ENCODE assay signal across 33 cellular contexts in genomic region chr18:45702871-45703270, GRCh38. TPM values are rescaled to one million over a fixed set of nuclear protein-coding genes. Genes with fewer than 3 reads are reported as not detected.
"Had no signal": no experiment of that assay in that cellular context is flagged by ENCODE, and none has a peak within 500 bp of the region (broad histone marks: within the 10 kb centered on the region; RNA-seq: fewer than 3 reads in every experiment).

No MANE protein-coding gene starts in this region.

- H3K4me1 ChIP-seq: adrenal gland, body of pancreas, esophagus squamous epithelium, gastroesophageal sphincter had no signal

- H3K27me3 ChIP-seq: adrenal gland, body of pancreas, gastroesophageal sphincter had no signal

- H3K4me3 ChIP-seq: adrenal gland, body of pancreas, esophagus squamous epithelium, gastroesophageal sphincter had no signal

- ATAC-seq: activated CD4-positive, alpha-beta T cell treated with anti-CD3 and anti-CD28 coated beads for 36 hours; activated CD8-positive, alpha-beta memory T cell treated with anti-CD3 and anti-CD28 coated beads, Interleukin-2, amount 10 ng/mL, durations not matched to agents 7 days and 5 days; activated CD8-positive, alpha-beta T cell treated with anti-CD3 and anti-CD28 coated beads, Interleukin-2, amount 10 ng/mL, durations not matched to agents 7 days and 5 days; activated naive CD8-positive, alpha-beta T cell treated with anti-CD3 and anti-CD28 coated beads, Interleukin-2, amount 50 U/mL, for 24 hours; body of pancreas; effector memory CD8-positive, alpha-beta T cell; gastroesophageal sphincter; T-helper 17 cell had no signal

- DNase-seq: activated CD4-positive, alpha-beta memory T cell treated with anti-CD3 and anti-CD28 coated beads for 36 hours; activated CD4-positive, alpha-beta T cell treated with anti-CD3 and anti-CD28 coated beads for 36 hours; activated CD4-positive, alpha-beta T cell treated with anti-CD3 and anti-CD28 coated beads, Interleukin-2, amount 10 ng/mL, durations not matched to agents 24 days and 14 days; activated CD4-positive, CD25-positive, alpha-beta regulatory T cell; activated CD4-positive, CD25-positive, alpha-beta regulatory T cell treated with anti-CD3 and anti-CD28 coated beads, Interleukin-2, amount 50 U/mL, for 72 hours; activated CD8-positive, alpha-beta memory T cell treated with anti-CD3 and anti-CD28 coated beads, Interleukin-2, amount 10 ng/mL, durations not matched to agents 7 days and 5 days; activated CD8-positive, alpha-beta memory T cell treated with anti-CD3 and anti-CD28 coated beads, Interleukin-2, amount 50 U/mL, for 4 hours; activated CD8-positive, alpha-beta T cell treated with anti-CD3 and anti-CD28 coated beads, Interleukin-2, amount 10 ng/mL, durations not matched to agents 7 days and 5 days; activated effector memory CD4-positive, alpha-beta T cell treated with anti-CD3 and anti-CD28 coated beads, Interleukin-2, amount 50 U/mL, for 16 hours; activated naive CD4-positive, alpha-beta T cell treated with anti-CD3 and anti-CD28 coated beads for 36 hours; activated naive CD8-positive, alpha-beta T cell treated with anti-CD3 and anti-CD28 coated beads for 36 hours; activated naive CD8-positive, alpha-beta T cell treated with anti-CD3 and anti-CD28 coated beads, Interleukin-2, amount 50 U/mL, for 24 hours; activated T-cell treated with anti-CD3 and anti-CD28 coated beads, Interleukin-2, amount 50 U/mL, for 1 hour; activated T-cell treated with anti-CD3 and anti-CD28 coated beads, Interleukin-2, amount 50 U/mL, for 48 hours; adrenal gland; amygdala; aorta; body of pancreas; caudate nucleus; cortex of kidney; dermis blood vessel endothelial cell; effector CD4-positive, alpha-beta T cell; effector memory CD8-positive, alpha-beta T cell; esophagus squamous epithelium; foreskin melanocyte; T-helper 1 cell; T-helper 17 cell; T1000 had no signal

- H3K9me3 ChIP-seq: adrenal gland, body of pancreas had no signal

- H3K36me3 ChIP-seq: adrenal gland, esophagus squamous epithelium, gastroesophageal sphincter had no signal

- FAIRE-seq: colon, endometrium, endothelial cell of umbilical vein had no signal

- H3K27ac ChIP-seq: adrenal gland, body of pancreas, epithelial cell of prostate, esophagus squamous epithelium, gastroesophageal sphincter had no signal

RNA-seq across cellular contexts. Expression of gene SLC14A1, which starts 21.1 kb away (rescaled TPM):
- total RNA-seq: dermis blood vessel endothelial cell, endothelial cell of umbilical vein had no signal
- polyA plus RNA-seq: endothelial cell of umbilical vein had no signal
